In genomic region chr7:129103561-129104324, GRCh38 we compare ENCODE assay signal across 20 cellular contexts. TPM values are rescaled to one million over a fixed set of nuclear protein-coding genes. Genes with fewer than 3 reads are reported as not detected.
DNase-seq lines count a peak whose midpoint lies in the region; ATAC-seq and TF ChIP-seq lines count a peak whose summit lies in the region.
"Had no signal": no experiment of that assay in that cellular context is flagged by ENCODE, and none has a peak within 500 bp of the region (broad histone marks: within the 10 kb centered on the region; RNA-seq: fewer than 3 reads in every experiment).

No MANE protein-coding gene starts in this region.

- intact Hi-C loops in right lobe of liver (cut with DNase I): no loop called here

- TF ChIP-seq CTCF in right lobe of liver (IDR thresholded peaks at IDR 0.05) (no peak), Peyer's patch (IDR thresholded peaks at IDR 0.05) (no peak), upper lobe of left lung (IDR thresholded peaks at IDR 0.05) (no peak)

- DNase-seq in Caki2 (ENCODE audit: low read depth) (peak; percentile 46), fibroblast of peridontal ligament (ENCODE audit: extremely low read depth) (peak; percentile 55), right lobe of liver (peak in 2 of 3 donors; percentile 41 to 71), renal cortical epithelial cell (ENCODE audit: low read depth) (peak; percentile 66), Peyer's patch (no peak), upper lobe of left lung (no peak), SKM-1 (lab: John Stamatoyannopoulos, UW; ENCODE audit: unreplicated experiment) (no peak), DMS79 treated with DMSO at 0.1 percent for 48 hours (lab: John Stamatoyannopoulos, UW) (no peak)
- DNase-seq: AML-193; CD4-positive, alpha-beta T cell; DND-41; KBM-7; NCI-H146; NCI-H524; Right ventricle myocardium superior had no signal

- H3K9me3 ChIP-seq in right lobe of liver (no peaks in the 10 kb centered on the region), Peyer's patch (no peaks in the 10 kb centered on the region), upper lobe of left lung (no peaks in the 10 kb centered on the region)

- H3K36me3 ChIP-seq in right lobe of liver (no peaks in the 10 kb centered on the region), Peyer's patch (no peaks in the 10 kb centered on the region), upper lobe of left lung (no peaks in the 10 kb centered on the region)

- in situ Hi-C loops in Caki2 (cut with HindIII; ENCODE audit: low pct_unique_long_range_greater_than_20kb, low sequenced_read_pairs): no loop called here

- 53% methylated on average over 2 of the region's 4 CpGs for WGBS in right lobe of liver (ENCODE audit: insufficient coverage, low coverage, low lambda C conversion rate, missing lambda C conversion rate)
- WGBS in upper lobe of left lung, 2 donors: 83 to 99% methylated on average over 4 of the region's 4 CpGs

- peak overlapping the region in 2 of 3 donors; percentile 81 to 89 for H3K27ac ChIP-seq in right lobe of liver
- H3K27ac ChIP-seq in Peyer's patch: peak overlapping the region in 1 of 4 donors; percentile 60
- H3K27ac ChIP-seq in upper lobe of left lung: no peak overlapping the region

- peak; percentile 8 to 39 (median 30) for ATAC-seq in right lobe of liver
- ATAC-seq in upper lobe of left lung (ENCODE audit: low FRiP score in 2 of 2): no peak
- ATAC-seq: GM23338, HCT116, Panc1, SK-N-SH treated with all-trans-retinoic acid at 6 μM for 48 hours had no signal

- TF ChIP-seq POLR2A in right lobe of liver (IDR thresholded peaks at IDR 0.05): no peak
- TF ChIP-seq POLR2A in Peyer's patch (IDR thresholded peaks at IDR 0.05): no peak
- no peak for TF ChIP-seq POLR2A in upper lobe of left lung (IDR thresholded peaks at IDR 0.05)

- H3K4me3 ChIP-seq in right lobe of liver (no peak overlapping the region), Peyer's patch (no peak overlapping the region), upper lobe of left lung (no peak overlapping the region)
- H3K4me3 ChIP-seq: GM12878, GM23338 had no signal

- H3K27me3 ChIP-seq in right lobe of liver: no peaks in the 10 kb centered on the region
- H3K27me3 ChIP-seq in Peyer's patch: no peaks in the 10 kb centered on the region
- H3K27me3 ChIP-seq in upper lobe of left lung: no peaks in the 10 kb centered on the region

- no peak for TF ChIP-seq EP300 in upper lobe of left lung (IDR thresholded peaks at IDR 0.05)

- H3K4me1 ChIP-seq in right lobe of liver (peaks cover 0 to 49% (median 24%) of the 10 kb centered on the region in 4 donors), Peyer's patch (peaks cover 0 to 36% (median 2%) of the 10 kb centered on the region in 4 donors), upper lobe of left lung (no peaks in the 10 kb centered on the region)

RNA-seq across cellular contexts. Expression of gene TSPAN33, which starts 40.8 kb away (rescaled TPM):
- total RNA-seq in Caki2 (2014; rRNA removed; shearing (Covaris generic); ENCODE audit: low replicate concordance): 54.4 and 68.1 TPM in 2 replicates
- total RNA-seq in right lobe of liver (10 to 100 TPM in 5 of 6 experiments, 1 to 10 TPM in 1; 9.0 to 34.1 (median 23.2) TPM), renal cortical epithelial cell (12.0 and 22.7 TPM in 2 replicates), Peyer's patch (10 to 100 TPM in 1 of 4 donors, 1 to 10 TPM in 3; 1.0 to 28.9 (median 3.5) TPM), upper lobe of left lung (10 to 100 TPM in 1 of 6 donors, 1 to 10 TPM in 5; 1.2 to 10.1 (median 4.0) TPM)

RNA-seq across cellular contexts. Expression of gene TNPO3, which starts 48.8 kb away (rescaled TPM):
- 50.5 and 56.6 TPM in 2 replicates for total RNA-seq in Caki2 (2014; rRNA removed; shearing (Covaris generic); ENCODE audit: low replicate concordance)
- 10 to 100 TPM; 15.2 to 30.2 (median 22.2) TPM for total RNA-seq in right lobe of liver
- 74.5 and 103 TPM in 2 replicates for total RNA-seq in renal cortical epithelial cell
- 10 to 100 TPM; 25.2 to 55.3 (median 42.1) TPM for total RNA-seq in Peyer's patch
- 10 to 100 TPM; 21.6 to 37.7 (median 33.0) TPM for total RNA-seq in upper lobe of left lung

Comparison
In these comparisons a context has a peak if more than half of its experiments do, and no peak if none do; other contexts are left out.
1. DNase-seq: peak in Caki2 (single experiment), fibroblast of peridontal ligament (single experiment), right lobe of liver (2 of 3) and renal cortical epithelial cell (single experiment); none in Peyer's patch (0 of 3), upper lobe of left lung (0 of 2), SKM-1 (single experiment) and DMS79 treated with DMSO at 0.1 percent for 48 hours (single experiment).
2. ATAC-seq: peak in right lobe of liver (4 of 4); none in upper lobe of left lung (0 of 2).
3. H3K27ac ChIP-seq: peak in right lobe of liver (2 of 3); none in upper lobe of left lung (0 of 4).